Comparison of ENCODE assay signal across 13 cellular contexts in genomic region chr13:93794197-93794885, GRCh38.
DNase-seq lines count a peak whose midpoint lies in the region; ATAC-seq, FAIRE-seq and TF ChIP-seq lines count a peak whose summit lies in the region.
"Had no signal": no experiment of that assay in that cellular context is flagged by ENCODE, and none has a peak within 500 bp of the region (broad histone marks: within the 10 kb centered on the region; RNA-seq: fewer than 3 reads in every experiment).

No MANE protein-coding gene starts in this region.

- H3K9me3 ChIP-seq in right lobe of liver (no peaks in the 10 kb centered on the region), BE2C (no peaks in the 10 kb centered on the region)
- H3K9me3 ChIP-seq: HAP-1 had no signal

- peak overlapping the region; percentile 42 for H3K27ac Mint-ChIP-seq in activated naive CD4-positive, alpha-beta T cell treated with anti-CD3 and anti-CD28 coated beads, Interleukin-2, amount 50 U/mL, for 24 hours

- no peak for TF ChIP-seq CTCF in right lobe of liver (IDR thresholded peaks at IDR 0.05)
- no peak for TF ChIP-seq CTCF in BE2C (IDR thresholded peaks at IDR 0.05; ENCODE audit: low read depth, low read length)

- no peaks in the 10 kb centered on the region for H3K36me3 Mint-ChIP-seq in activated naive CD4-positive, alpha-beta T cell treated with anti-CD3 and anti-CD28 coated beads, Interleukin-2, amount 50 U/mL, for 24 hours

- H3K36me3 ChIP-seq in right lobe of liver: no peaks in the 10 kb centered on the region
- no peaks in the 10 kb centered on the region for H3K36me3 ChIP-seq in BE2C
- H3K36me3 ChIP-seq: HAP-1 had no signal

- intact Hi-C loops in right lobe of liver (cut with DNase I): no loop called here

- 43% methylated on average over 3 of the region's 3 CpGs for WGBS in right lobe of liver (ENCODE audit: insufficient coverage, low coverage, low lambda C conversion rate, missing lambda C conversion rate)

- TF ChIP-seq POLR2A in GM12891 (IDR thresholded peaks at IDR 0.05; ENCODE audit: low read depth, low read length): no peak
- no peak for TF ChIP-seq POLR2A in right lobe of liver (IDR thresholded peaks at IDR 0.05)

- H3K4me1 Mint-ChIP-seq in activated naive CD4-positive, alpha-beta T cell treated with anti-CD3 and anti-CD28 coated beads, Interleukin-2, amount 50 U/mL, for 24 hours: peaks cover 8% of the 10 kb centered on the region

- DNase-seq in GM12891 (ENCODE audit: insufficient read length, low spot score) (peak; percentile 3), right lobe of liver (no peak), amniotic stem cell (lab: John Stamatoyannopoulos, UW) (no peak), BE2C (no peak)
- DNase-seq in activated effector memory CD4-positive, alpha-beta T cell treated with anti-CD3 and anti-CD28 coated beads, Interleukin-2, amount 50 U/mL, for 16 hours: no peak
- DNase-seq: midbrain, NCI-H510A had no signal

- no peak overlapping the region for H3K27ac ChIP-seq in right lobe of liver
- H3K27ac ChIP-seq: C4-2B, epithelial cell of prostate had no signal

- peak; percentile 79 for ATAC-seq in GM21360 (IDR thresholded peaks at IDR 0.05; ENCODE audit: unreplicated experiment)
- ATAC-seq in HG03139 (IDR thresholded peaks at IDR 0.05; ENCODE audit: unreplicated experiment): peak; percentile 80
- no peak for ATAC-seq in right lobe of liver

- H3K4me1 ChIP-seq in right lobe of liver (no peaks in the 10 kb centered on the region), BE2C (peaks cover 2% of the 10 kb centered on the region; the same call in 1 of the 2 replicates)

- H3K9me3 Mint-ChIP-seq in activated naive CD4-positive, alpha-beta T cell treated with anti-CD3 and anti-CD28 coated beads, Interleukin-2, amount 50 U/mL, for 24 hours: no peaks in the 10 kb centered on the region

- H3K4me3 ChIP-seq in right lobe of liver: no peak overlapping the region
- H3K4me3 ChIP-seq in BE2C (ENCODE audit: low read depth, low read length): no peak overlapping the region
- H3K4me3 ChIP-seq: HAP-1 had no signal

- peak; percentile 45 for FAIRE-seq in GM12891 (lab: Jason Lieb, UNC)

- peaks cover 2% of the 10 kb centered on the region for H3K27me3 Mint-ChIP-seq in activated naive CD4-positive, alpha-beta T cell treated with anti-CD3 and anti-CD28 coated beads, Interleukin-2, amount 50 U/mL, for 24 hours

- H3K4me3 Mint-ChIP-seq in activated naive CD4-positive, alpha-beta T cell treated with anti-CD3 and anti-CD28 coated beads, Interleukin-2, amount 50 U/mL, for 24 hours: no peak overlapping the region

- H3K27me3 ChIP-seq in right lobe of liver (no peaks in the 10 kb centered on the region), BE2C (no peaks in the 10 kb centered on the region)

TF ChIP-seq in GM12891, 5 proteins besides CTCF, POLR2A, EP300 and RAD21:
- TF ChIP-seq PAX5 (IDR thresholded peaks at IDR 0.05; ENCODE audit: insufficient read depth, low read length, severe bottlenecking) (no peak), POU2F2 (IDR thresholded peaks at IDR 0.05; ENCODE audit: low read depth, low read length) (peak; percentile 96), POLR2AphosphoS5 (IDR thresholded peaks at IDR 0.05; ENCODE audit: low read depth, low read length) (no peak), TAF1 (IDR thresholded peaks at IDR 0.05; ENCODE audit: low read depth, low read length) (no peak), SPI1 (IDR thresholded peaks at IDR 0.05; ENCODE audit: low read depth, low read length) (peak; percentile 56)

Comparison
In these comparisons a context has a peak if more than half of its experiments do, and no peak if none do; other contexts are left out.
1. ATAC-seq: peak in GM21360 (single experiment) and HG03139 (single experiment); none in right lobe of liver (0 of 4).